Comparison of ENCODE assay signal across 12 cellular contexts in genomic region chr22:41240377-41241132, GRCh38. TPM values are rescaled to one million over a fixed set of nuclear protein-coding genes. Genes with fewer than 3 reads are reported as not detected.
DNase-seq lines count a peak whose midpoint lies in the region; ATAC-seq, FAIRE-seq and TF ChIP-seq lines count a peak whose summit lies in the region.
"Had no signal": no experiment of that assay in that cellular context is flagged by ENCODE, and none has a peak within 500 bp of the region (broad histone marks: within the 10 kb centered on the region; RNA-seq: fewer than 3 reads in every experiment).

TSS of gene CHADL (minus strand) at chr22:41240931. CDS start at chr22:41240881, 50 bp downstream.

- TF ChIP-seq EP300 in SK-N-SH (IDR thresholded peaks at IDR 0.05; ENCODE audit: borderline replicate concordance in 1 of 2, low read depth in 1 of 2, low read length in 1 of 2), result no peak

- H3F3A ChIP-seq in SK-N-SH (replicated peaks; ENCODE audit: insufficient read depth), result no peaks in the 10 kb centered on the region

- H3K4me1 Mint-ChIP-seq in astrocyte (ENCODE audit: low read depth, unreplicated experiment), result no peaks in the 10 kb centered on the region

- H3K9ac ChIP-seq in SK-N-SH (no peak within 1 kb of the TSS), astrocyte (ENCODE audit: low read length) (no peak within 1 kb of the TSS)

- POLR2A ChIA-PET in SK-N-SH (lab: Yijun Ruan, JAX), result interaction anchor here (0.5 kb wide), 1 partner anchor 250 kb away, joined by 4 read pairs; no protein-coding TSS in a partner anchor

- TF ChIP-seq CTCF in SK-N-SH (IDR thresholded peaks at IDR 0.05), result no peak
- TF ChIP-seq CTCF in astrocyte (IDR thresholded peaks at IDR 0.05; ENCODE audit: insufficient read depth, low read depth, low read length), result no peak

- H3K36me3 ChIP-seq in SK-N-SH (replicated peaks in 1 of 2; ENCODE audit: control insufficient read depth in 1 of 2, insufficient read depth in 2 of 2, low read length in 1 of 2) (no peaks in the 10 kb centered on the region), astrocyte (ENCODE audit: insufficient read depth, low read length) (no peaks in the 10 kb centered on the region)

- peaks cover 12% of the 10 kb centered on the region for H3K27me3 Mint-ChIP-seq in astrocyte (ENCODE audit: low read depth, unreplicated experiment)
- H3K27me3 Mint-ChIP-seq: activated B cell treated with CpG ODN at 0.5 μM for 24 hours had no signal

- CTCF ChIA-PET in SK-N-SH (lab: Yijun Ruan, JAX), result no interaction called here

- no peak for FAIRE-seq in astrocyte (lab: Jason Lieb, UNC)
- FAIRE-seq: G401.6 had no signal

- TF ChIP-seq RAD21 in SK-N-SH (IDR thresholded peaks at IDR 0.05; ENCODE audit: low read length), result no peak

- WGBS in SK-N-SH (ENCODE audit: low lambda C conversion rate), result 52% methylated on average over 2 of the region's 24 CpGs

- no peak within 1 kb of the TSS for H3K4me2 ChIP-seq in SK-N-SH
- H3K4me2 ChIP-seq in astrocyte (ENCODE audit: low read length), result no peak within 1 kb of the TSS

- H3K79me2 ChIP-seq in SK-N-SH (ENCODE audit: insufficient read depth) (no peaks in the 10 kb centered on the region), astrocyte (ENCODE audit: insufficient read depth, low read length) (no peaks in the 10 kb centered on the region)

- H3K4me1 ChIP-seq in SK-N-SH (ENCODE audit: control insufficient read depth in 1 of 2, insufficient read depth in 2 of 2, low read depth in 1 of 2, low read length in 1 of 2) (no peaks in the 10 kb centered on the region; a peak in 1 of 4 replicates), astrocyte (ENCODE audit: insufficient read depth, low read length) (peaks cover 3% of the 10 kb centered on the region)

- H2AFZ ChIP-seq in SK-N-SH (ENCODE audit: low read depth) (no peak within 1 kb of the TSS), astrocyte (ENCODE audit: low read depth, low read length) (peak within 1 kb of the TSS; percentile 26)

- no peaks in the 10 kb centered on the region for H4K20me1 ChIP-seq in SK-N-SH (ENCODE audit: insufficient read depth)
- H4K20me1 ChIP-seq in astrocyte (ENCODE audit: insufficient read depth, low read length), result peaks cover 2% of the 10 kb centered on the region

- no peaks in the 10 kb centered on the region for H3K9me3 ChIP-seq in SK-N-SH
- no peaks in the 10 kb centered on the region for H3K9me3 ChIP-seq in astrocyte (ENCODE audit: insufficient read depth, low read depth, low read length)

- H3K27ac Mint-ChIP-seq in astrocyte (ENCODE audit: unreplicated experiment), result no peak within 1 kb of the TSS
- H3K27ac Mint-ChIP-seq: activated B cell treated with CpG ODN at 0.5 μM for 24 hours had no signal

- H3K4me3 ChIP-seq in SK-N-SH (ENCODE audit: low read depth in 2 of 2, low read length in 1 of 2) (no peak within 1 kb of the TSS), astrocyte (ENCODE audit: insufficient read depth, low read depth, low read length) (no peak within 1 kb of the TSS)

- no peaks in the 10 kb centered on the region for H3K9me2 ChIP-seq in SK-N-SH

- peak; percentile 72 for DNase-seq in SK-N-SH
- no peak for DNase-seq in astrocyte (ENCODE audit: low read depth)
- peak; percentile 75 for DNase-seq in inferior parietal cortex (ENCODE audit: extremely low spot score)
- peak; percentile 69 to 99 (median 95) for DNase-seq in substantia nigra (lab: John Stamatoyannopoulos, UW)
- DNase-seq in NCI-H446 treated with DMSO at 0.1 percent for 48 hours (lab: John Stamatoyannopoulos, UW), result no peak
- no peak for DNase-seq in SW480 (ENCODE audit: low spot score)
- DNase-seq: activated B cell treated with CpG ODN at 0.5 μM for 24 hours, NCI-H1105 treated with DMSO at 0.1 percent for 48 hours had no signal

- no peak; the same call in 2 of the 3 replicates for ATAC-seq in SK-N-SH treated with all-trans-retinoic acid at 6 μM for 48 hours
- ATAC-seq in GM18502 (IDR thresholded peaks at IDR 0.05; ENCODE audit: poor library complexity, unreplicated experiment), result no peak

- H3K27ac ChIP-seq in SK-N-SH (ENCODE audit: low read depth in 2 of 2, low read length in 1 of 2), result no peak within 1 kb of the TSS
- H3K27ac ChIP-seq in astrocyte (ENCODE audit: low read depth, low read length), result no peak within 1 kb of the TSS
- H3K27ac ChIP-seq in substantia nigra (ENCODE audit: low read depth, low read length, poor library complexity, severe bottlenecking), result peak within 1 kb of the TSS; percentile 100

- H3K9me3 Mint-ChIP-seq in astrocyte (ENCODE audit: unreplicated experiment), result no peaks in the 10 kb centered on the region
- H3K9me3 Mint-ChIP-seq: activated B cell treated with CpG ODN at 0.5 μM for 24 hours had no signal

- H3K27me3 ChIP-seq in SK-N-SH (ENCODE audit: insufficient read depth) (no peaks in the 10 kb centered on the region), astrocyte (ENCODE audit: insufficient read depth, low read length) (no peaks in the 10 kb centered on the region)

- no peaks in the 10 kb centered on the region for H3K36me3 Mint-ChIP-seq in astrocyte (ENCODE audit: low read depth, unreplicated experiment)

- H3K4me3 Mint-ChIP-seq in astrocyte (ENCODE audit: unreplicated experiment), result no peak within 1 kb of the TSS
- H3K4me3 Mint-ChIP-seq: activated B cell treated with CpG ODN at 0.5 μM for 24 hours had no signal

TF ChIP-seq in SK-N-SH, 30 proteins besides CTCF, POLR2A, EP300 and RAD21 (continues in another document):
- TF ChIP-seq SIN3A (IDR thresholded peaks at IDR 0.05; ENCODE audit: borderline replicate concordance, low read depth, low read length) (no peak), TAF1 (IDR thresholded peaks at IDR 0.05; ENCODE audit: borderline replicate concordance, low read depth, low read length) (no peak), GABPA (IDR thresholded peaks at IDR 0.05; ENCODE audit: low read depth) (no peak), USF1 (IDR thresholded peaks at IDR 0.05; ENCODE audit: borderline replicate concordance, low read depth) (no peak), FOXJ3 (CRISPR knock-in tag; IDR thresholded peaks at IDR 0.05) (no peak), IRF3 (IDR thresholded peaks at IDR 0.05; ENCODE audit: low read depth, low read length) (no peak)

TF ChIP-seq in SK-N-SH treated with all-trans-retinoic acid at 6 μM for 48 hours, 23 proteins besides CTCF, POLR2A, EP300 and RAD21 (continues in another document):
- TF ChIP-seq POU6F1 (CRISPR knock-in tag; IDR thresholded peaks at IDR 0.05; ENCODE audit: borderline replicate concordance, low read depth) (no peak), CSRNP3 (CRISPR knock-in tag; IDR thresholded peaks at IDR 0.05) (no peak), SNAI2 (CRISPR knock-in tag; IDR thresholded peaks at IDR 0.05) (no peak), OSR1 (CRISPR knock-in tag; IDR thresholded peaks at IDR 0.05) (no peak), PATZ1 (CRISPR knock-in tag; IDR thresholded peaks at IDR 0.05; ENCODE audit: borderline replicate concordance) (no peak), ZNF8 (CRISPR knock-in tag; IDR thresholded peaks at IDR 0.05) (no peak), ZNF565 (CRISPR knock-in tag; conservative IDR thresholded peaks at IDR 0.05; ENCODE audit: low read depth) (no peak)

RNA-seq across cellular contexts. Expression of gene CHADL, which starts in this region (rescaled TPM):
- polyA plus RNA-seq in SK-N-SH (2012; rRNA removed), result 0.03 and 0.08 TPM in 2 replicates
- polyA plus RNA-seq in SK-N-SH (2012; cell fraction: cytosol; rRNA removed), result 0.01 and 0.08 TPM in 2 replicates
- polyA plus RNA-seq in SK-N-SH (2012; cell fraction: nucleus; rRNA removed), result 0.69 and 0.72 TPM in 2 replicates
- 0.23 and 0.34 TPM in 2 replicates for total RNA-seq in astrocyte
- total RNA-seq: activated B cell treated with CpG ODN at 0.5 μM for 24 hours, HT1080 had no signal

Comparison
In these comparisons a context has a peak if more than half of its experiments do, and no peak if none do; other contexts are left out.
1. Peak in DNase-seq in SK-N-SH; RNA of the gene not detected or under 1 TPM.
2. DNase-seq: peak in inferior parietal cortex (single experiment) and substantia nigra (49 of 49); none in astrocyte (single experiment), NCI-H446 treated with DMSO at 0.1 percent for 48 hours (single experiment) and SW480 (single experiment).